In the genomic region with DNA sequence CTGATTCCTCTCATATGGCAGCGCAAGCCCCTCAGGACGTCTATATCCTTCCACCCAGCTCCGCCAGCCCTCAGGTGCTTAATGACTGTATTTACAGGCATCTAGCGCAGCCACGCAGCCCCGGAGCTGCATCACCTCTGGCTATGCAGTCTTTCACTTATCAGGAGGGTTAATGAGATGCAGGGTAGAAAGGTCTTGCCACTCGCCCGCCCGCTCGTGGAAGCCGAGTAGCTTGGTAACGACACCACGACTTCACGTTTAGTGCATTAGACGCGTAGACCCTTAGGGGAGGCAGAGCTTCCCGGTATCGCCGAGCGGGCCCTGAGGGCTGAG, we compare ENCODE assay signal across 8 cellular contexts. TPM values are rescaled to one million over a fixed set of nuclear protein-coding genes. Genes with fewer than 3 reads are reported as not detected.
DNase-seq lines count a peak whose midpoint lies in the region.

No MANE protein-coding gene starts in this region.

- H3K27ac ChIP-seq in angular gyrus (ENCODE audit: low read depth, low read length) = peak overlapping the region; percentile 73

- H3K9me3 Mint-ChIP-seq in activated naive CD4-positive, alpha-beta T cell treated with anti-CD3 and anti-CD28 coated beads for 36 hours = no peaks in the 10 kb centered on the region
- H3K9me3 Mint-ChIP-seq in stimulated activated naive CD8-positive, alpha-beta T cell treated with anti-CD3 and anti-CD28 coated beads, Interleukin-15, Interleukin-2, amounts not matched to agents 100 ng/mL and 50 ng/mL, for 24 hours = no peaks in the 10 kb centered on the region

- CTCF ChIA-PET in activated naive CD4-positive, alpha-beta T cell treated with anti-CD3 and anti-CD28 coated beads for 36 hours (lab: Charles Lee) = no interaction called here

- H3K36me3 Mint-ChIP-seq in activated naive CD4-positive, alpha-beta T cell treated with anti-CD3 and anti-CD28 coated beads for 36 hours (ENCODE audit: low read depth) = no peaks in the 10 kb centered on the region
- no peaks in the 10 kb centered on the region for H3K36me3 Mint-ChIP-seq in stimulated activated naive CD8-positive, alpha-beta T cell treated with anti-CD3 and anti-CD28 coated beads, Interleukin-15, Interleukin-2, amounts not matched to agents 100 ng/mL and 50 ng/mL, for 24 hours (ENCODE audit: low read depth)

- peaks cover 3% of the 10 kb centered on the region for H3K4me1 Mint-ChIP-seq in activated naive CD4-positive, alpha-beta T cell treated with anti-CD3 and anti-CD28 coated beads for 36 hours (ENCODE audit: low read depth)
- peaks cover 13% of the 10 kb centered on the region for H3K4me1 Mint-ChIP-seq in stimulated activated naive CD8-positive, alpha-beta T cell treated with anti-CD3 and anti-CD28 coated beads, Interleukin-15, Interleukin-2, amounts not matched to agents 100 ng/mL and 50 ng/mL, for 24 hours (ENCODE audit: low read depth)

- intact Hi-C loops in activated naive CD4-positive, alpha-beta T cell treated with anti-CD3 and anti-CD28 coated beads for 36 hours (cut with micrococcal nuclease) = loop anchor here (1.0 kb wide), 1 partner anchor 115 kb away; no protein-coding TSS in a partner anchor

- H3K4me3 Mint-ChIP-seq in activated naive CD4-positive, alpha-beta T cell treated with anti-CD3 and anti-CD28 coated beads for 36 hours = peak overlapping the region; percentile 61
- peak overlapping the region; percentile 73 for H3K4me3 Mint-ChIP-seq in stimulated activated naive CD8-positive, alpha-beta T cell treated with anti-CD3 and anti-CD28 coated beads, Interleukin-15, Interleukin-2, amounts not matched to agents 100 ng/mL and 50 ng/mL, for 24 hours

- DNase-seq in activated naive CD4-positive, alpha-beta T cell treated with anti-CD3 and anti-CD28 coated beads for 36 hours = peak; percentile 8
- DNase-seq in activated naive CD4-positive, alpha-beta T cell treated with Interleukin-2 at 50 U/mL for 16 hours = no peak
- DNase-seq in islet precursor cell (peak; percentile 61), cerebellar cortex (ENCODE audit: low spot score) (no peak), midbrain (lab: John Stamatoyannopoulos, UW) (no peak), SHP77 (lab: John Stamatoyannopoulos, UW) (no peak)

- H3K27me3 Mint-ChIP-seq in activated naive CD4-positive, alpha-beta T cell treated with anti-CD3 and anti-CD28 coated beads for 36 hours (ENCODE audit: low read depth) = peaks cover 20% of the 10 kb centered on the region
- peaks cover 19% of the 10 kb centered on the region for H3K27me3 Mint-ChIP-seq in stimulated activated naive CD8-positive, alpha-beta T cell treated with anti-CD3 and anti-CD28 coated beads, Interleukin-15, Interleukin-2, amounts not matched to agents 100 ng/mL and 50 ng/mL, for 24 hours

- H3K27ac Mint-ChIP-seq in activated naive CD4-positive, alpha-beta T cell treated with anti-CD3 and anti-CD28 coated beads for 36 hours = no peak overlapping the region
- no peak overlapping the region for H3K27ac Mint-ChIP-seq in stimulated activated naive CD8-positive, alpha-beta T cell treated with anti-CD3 and anti-CD28 coated beads, Interleukin-15, Interleukin-2, amounts not matched to agents 100 ng/mL and 50 ng/mL, for 24 hours

RNA-seq across cellular contexts. Expression of gene SLC16A2, which starts 1.5 kb away (rescaled TPM):
- under 1 TPM; 0.19 to 0.30 TPM for total RNA-seq in activated naive CD4-positive, alpha-beta T cell treated with anti-CD3 and anti-CD28 coated beads for 36 hours

Comparison
In these comparisons a context has a peak if more than half of its experiments do, and no peak if none do; other contexts are left out.
1. DNase-seq: peak in activated naive CD4-positive, alpha-beta T cell treated with anti-CD3 and anti-CD28 coated beads for 36 hours (single experiment) and islet precursor cell (single experiment); none in activated naive CD4-positive, alpha-beta T cell treated with Interleukin-2 at 50 U/mL for 16 hours (single experiment), cerebellar cortex (single experiment), midbrain (single experiment) and SHP77 (0 of 2).